In the genomic region with DNA sequence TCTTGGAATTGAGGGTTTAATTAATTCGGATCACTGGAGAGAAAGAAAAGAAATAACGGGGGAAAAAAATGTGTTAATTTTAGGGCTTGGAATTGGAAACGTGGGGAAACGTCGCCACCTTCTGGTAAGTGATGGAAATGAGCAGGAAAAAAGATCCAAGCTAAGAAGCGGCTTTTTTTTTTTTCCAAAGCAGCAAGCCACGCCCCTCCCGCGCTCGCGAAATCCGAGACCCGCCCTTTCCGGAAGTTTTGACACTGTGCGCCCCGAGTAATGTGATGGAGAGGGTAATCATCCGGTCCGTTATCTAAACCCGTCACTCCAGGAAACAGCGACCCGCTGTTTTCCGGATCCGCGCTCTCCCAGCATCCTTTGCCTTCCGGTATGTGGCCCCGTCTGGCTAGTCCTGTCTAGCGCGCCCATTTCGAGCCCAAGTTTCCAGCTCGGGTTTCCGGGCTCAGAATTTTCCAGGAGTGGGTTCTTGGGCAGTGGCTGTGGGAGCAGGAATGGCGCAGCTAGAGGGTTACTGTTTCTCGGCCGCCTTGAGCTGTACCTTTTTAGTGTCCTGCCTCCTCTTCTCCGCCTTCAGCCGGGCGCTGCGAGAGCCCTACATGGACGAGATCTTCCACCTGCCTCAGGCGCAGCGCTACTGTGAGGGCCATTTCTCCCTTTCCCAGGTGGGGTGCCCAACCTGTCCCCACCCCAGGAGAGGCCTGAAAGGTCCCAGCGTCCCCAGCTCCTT, we compare ENCODE assay signal across 1 cellular context.
TF ChIP-seq lines count a peak whose summit lies in the region.

A gene with protein sequence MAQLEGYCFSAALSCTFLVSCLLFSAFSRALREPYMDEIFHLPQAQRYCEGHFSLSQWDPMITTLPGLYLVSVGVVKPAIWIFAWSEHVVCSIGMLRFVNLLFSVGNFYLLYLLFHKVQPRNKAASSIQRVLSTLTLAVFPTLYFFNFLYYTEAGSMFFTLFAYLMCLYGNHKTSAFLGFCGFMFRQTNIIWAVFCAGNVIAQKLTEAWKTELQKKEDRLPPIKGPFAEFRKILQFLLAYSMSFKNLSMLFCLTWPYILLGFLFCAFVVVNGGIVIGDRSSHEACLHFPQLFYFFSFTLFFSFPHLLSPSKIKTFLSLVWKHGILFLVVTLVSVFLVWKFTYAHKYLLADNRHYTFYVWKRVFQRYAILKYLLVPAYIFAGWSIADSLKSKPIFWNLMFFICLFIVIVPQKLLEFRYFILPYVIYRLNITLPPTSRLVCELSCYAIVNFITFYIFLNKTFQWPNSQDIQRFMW (plus strand): TSS at position 384 of the 739 bp plus-strand sequence. CDS start 120 bp downstream, at position 504.

TF ChIP-seq in GM12878, 131 proteins besides CTCF, POLR2A, EP300 and RAD21 (continued from another document):
- TF ChIP-seq, protein P1, sequence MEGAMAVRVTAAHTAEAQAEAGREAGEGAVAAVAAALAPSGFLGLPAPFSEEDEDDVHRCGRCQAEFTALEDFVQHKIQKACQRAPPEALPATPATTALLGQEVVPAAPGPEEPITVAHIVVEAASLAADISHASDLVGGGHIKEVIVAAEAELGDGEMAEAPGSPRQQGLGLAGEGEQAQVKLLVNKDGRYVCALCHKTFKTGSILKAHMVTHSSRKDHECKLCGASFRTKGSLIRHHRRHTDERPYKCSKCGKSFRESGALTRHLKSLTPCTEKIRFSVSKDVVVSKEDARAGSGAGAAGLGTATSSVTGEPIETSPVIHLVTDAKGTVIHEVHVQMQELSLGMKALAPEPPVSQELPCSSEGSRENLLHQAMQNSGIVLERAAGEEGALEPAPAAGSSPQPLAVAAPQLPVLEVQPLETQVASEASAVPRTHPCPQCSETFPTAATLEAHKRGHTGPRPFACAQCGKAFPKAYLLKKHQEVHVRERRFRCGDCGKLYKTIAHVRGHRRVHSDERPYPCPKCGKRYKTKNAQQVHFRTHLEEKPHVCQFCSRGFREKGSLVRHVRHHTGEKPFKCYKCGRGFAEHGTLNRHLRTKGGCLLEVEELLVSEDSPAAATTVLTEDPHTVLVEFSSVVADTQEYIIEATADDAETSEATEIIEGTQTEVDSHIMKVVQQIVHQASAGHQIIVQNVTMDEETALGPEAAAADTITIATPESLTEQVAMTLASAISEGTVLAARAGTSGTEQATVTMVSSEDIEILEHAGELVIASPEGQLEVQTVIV (IDR thresholded peaks at IDR 0.05; ENCODE audit: borderline replicate concordance, partially characterized antibody): no peak
- TF ChIP-seq CBX3 (IDR thresholded peaks at IDR 0.05; ENCODE audit: borderline replicate concordance, low read depth): no peak
- peak; percentile 83 for TF ChIP-seq POLR2AphosphoS5 (IDR thresholded peaks at IDR 0.05; ENCODE audit: low read length)
- peak; percentile 87; the same call in 1 of the 2 replicates for TF ChIP-seq WRNIP1 (IDR thresholded peaks at IDR 0.05; ENCODE audit: borderline replicate concordance, low read depth, low read length)
- peak; percentile 31; the same call in 1 of the 2 replicates for TF ChIP-seq EED (IDR thresholded peaks at IDR 0.05; ENCODE audit: low read depth)
- no peak for TF ChIP-seq RELB (IDR thresholded peaks at IDR 0.05; ENCODE audit: low read depth)
- TF ChIP-seq BCLAF1 (IDR thresholded peaks at IDR 0.05): no peak
- no peak for TF ChIP-seq YBX1 (IDR thresholded peaks at IDR 0.05)
- no peak for TF ChIP-seq CEBPB (IDR thresholded peaks at IDR 0.05; ENCODE audit: borderline replicate concordance in 1 of 2, low read depth in 2 of 2, low read length in 2 of 2)
- no peak for TF ChIP-seq SUZ12 (IDR thresholded peaks at IDR 0.05; ENCODE audit: unreplicated experiment)
- TF ChIP-seq, protein P2, sequence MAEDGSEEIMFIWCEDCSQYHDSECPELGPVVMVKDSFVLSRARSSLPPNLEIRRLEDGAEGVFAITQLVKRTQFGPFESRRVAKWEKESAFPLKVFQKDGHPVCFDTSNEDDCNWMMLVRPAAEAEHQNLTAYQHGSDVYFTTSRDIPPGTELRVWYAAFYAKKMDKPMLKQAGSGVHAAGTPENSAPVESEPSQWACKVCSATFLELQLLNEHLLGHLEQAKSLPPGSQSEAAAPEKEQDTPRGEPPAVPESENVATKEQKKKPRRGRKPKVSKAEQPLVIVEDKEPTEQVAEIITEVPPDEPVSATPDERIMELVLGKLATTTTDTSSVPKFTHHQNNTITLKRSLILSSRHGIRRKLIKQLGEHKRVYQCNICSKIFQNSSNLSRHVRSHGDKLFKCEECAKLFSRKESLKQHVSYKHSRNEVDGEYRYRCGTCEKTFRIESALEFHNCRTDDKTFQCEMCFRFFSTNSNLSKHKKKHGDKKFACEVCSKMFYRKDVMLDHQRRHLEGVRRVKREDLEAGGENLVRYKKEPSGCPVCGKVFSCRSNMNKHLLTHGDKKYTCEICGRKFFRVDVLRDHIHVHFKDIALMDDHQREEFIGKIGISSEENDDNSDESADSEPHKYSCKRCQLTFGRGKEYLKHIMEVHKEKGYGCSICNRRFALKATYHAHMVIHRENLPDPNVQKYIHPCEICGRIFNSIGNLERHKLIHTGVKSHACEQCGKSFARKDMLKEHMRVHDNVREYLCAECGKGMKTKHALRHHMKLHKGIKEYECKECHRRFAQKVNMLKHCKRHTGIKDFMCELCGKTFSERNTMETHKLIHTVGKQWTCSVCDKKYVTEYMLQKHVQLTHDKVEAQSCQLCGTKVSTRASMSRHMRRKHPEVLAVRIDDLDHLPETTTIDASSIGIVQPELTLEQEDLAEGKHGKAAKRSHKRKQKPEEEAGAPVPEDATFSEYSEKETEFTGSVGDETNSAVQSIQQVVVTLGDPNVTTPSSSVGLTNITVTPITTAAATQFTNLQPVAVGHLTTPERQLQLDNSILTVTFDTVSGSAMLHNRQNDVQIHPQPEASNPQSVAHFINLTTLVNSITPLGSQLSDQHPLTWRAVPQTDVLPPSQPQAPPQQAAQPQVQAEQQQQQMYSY (CRISPR knock-in tag; IDR thresholded peaks at IDR 0.05): no peak
- TF ChIP-seq, protein P3, sequence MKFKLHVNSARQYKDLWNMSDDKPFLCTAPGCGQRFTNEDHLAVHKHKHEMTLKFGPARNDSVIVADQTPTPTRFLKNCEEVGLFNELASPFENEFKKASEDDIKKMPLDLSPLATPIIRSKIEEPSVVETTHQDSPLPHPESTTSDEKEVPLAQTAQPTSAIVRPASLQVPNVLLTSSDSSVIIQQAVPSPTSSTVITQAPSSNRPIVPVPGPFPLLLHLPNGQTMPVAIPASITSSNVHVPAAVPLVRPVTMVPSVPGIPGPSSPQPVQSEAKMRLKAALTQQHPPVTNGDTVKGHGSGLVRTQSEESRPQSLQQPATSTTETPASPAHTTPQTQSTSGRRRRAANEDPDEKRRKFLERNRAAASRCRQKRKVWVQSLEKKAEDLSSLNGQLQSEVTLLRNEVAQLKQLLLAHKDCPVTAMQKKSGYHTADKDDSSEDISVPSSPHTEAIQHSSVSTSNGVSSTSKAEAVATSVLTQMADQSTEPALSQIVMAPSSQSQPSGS (IDR thresholded peaks at IDR 0.05; ENCODE audit: low read length): peak; percentile 62; the same call in 1 of the 2 replicates
- no peak for TF ChIP-seq ZZZ3 (IDR thresholded peaks at IDR 0.05; ENCODE audit: control insufficient read depth, insufficient read length, low read depth)
- no peak for TF ChIP-seq BMI1 (IDR thresholded peaks at IDR 0.05; ENCODE audit: borderline replicate concordance)
- TF ChIP-seq, protein P4, sequence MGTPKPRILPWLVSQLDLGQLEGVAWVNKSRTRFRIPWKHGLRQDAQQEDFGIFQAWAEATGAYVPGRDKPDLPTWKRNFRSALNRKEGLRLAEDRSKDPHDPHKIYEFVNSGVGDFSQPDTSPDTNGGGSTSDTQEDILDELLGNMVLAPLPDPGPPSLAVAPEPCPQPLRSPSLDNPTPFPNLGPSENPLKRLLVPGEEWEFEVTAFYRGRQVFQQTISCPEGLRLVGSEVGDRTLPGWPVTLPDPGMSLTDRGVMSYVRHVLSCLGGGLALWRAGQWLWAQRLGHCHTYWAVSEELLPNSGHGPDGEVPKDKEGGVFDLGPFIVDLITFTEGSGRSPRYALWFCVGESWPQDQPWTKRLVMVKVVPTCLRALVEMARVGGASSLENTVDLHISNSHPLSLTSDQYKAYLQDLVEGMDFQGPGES (IDR thresholded peaks at IDR 0.05): no peak
- no peak for TF ChIP-seq ZSCAN29 (IDR thresholded peaks at IDR 0.05)
- TF ChIP-seq DPF2 (IDR thresholded peaks at IDR 0.05): no peak
- TF ChIP-seq MYC (IDR thresholded peaks at IDR 0.05; ENCODE audit: insufficient read depth, insufficient read length, insufficient replicate concordance, low read length, severe bottlenecking): no peak
- no peak for TF ChIP-seq STAT1 (conservative IDR thresholded peaks at IDR 0.05)
